Comparison of ENCODE assay signal across 15 cellular contexts in the genomic region with DNA sequence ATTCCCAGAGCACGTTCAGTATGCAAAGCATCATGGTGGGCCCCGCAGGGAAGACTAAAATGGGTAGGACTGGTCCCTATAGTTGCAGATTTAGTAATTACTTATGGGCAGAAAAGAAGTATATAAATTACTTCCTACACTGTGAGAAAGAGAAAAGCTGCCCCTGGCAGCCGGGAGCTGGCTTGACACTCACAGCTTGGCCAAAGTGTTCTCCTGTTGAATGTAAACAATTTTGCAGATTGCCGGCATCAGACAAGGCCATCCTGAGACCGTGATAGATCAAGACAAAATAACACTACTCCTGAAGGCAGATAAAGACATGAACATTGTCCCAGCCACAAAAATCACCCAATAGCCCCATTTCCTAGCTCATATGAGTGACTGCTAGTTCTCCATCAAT.
DNase-seq lines count a peak whose midpoint lies in the region; ATAC-seq and TF ChIP-seq lines count a peak whose summit lies in the region.
"Had no signal": no experiment of that assay in that cellular context is flagged by ENCODE, and none has a peak within 500 bp of the region (broad histone marks: within the 10 kb centered on the region; RNA-seq: fewer than 3 reads in every experiment).

No MANE protein-coding gene starts in this region.

- H3K27me3 ChIP-seq in esophagus muscularis mucosa, result no peaks in the 10 kb centered on the region
- H3K27me3 ChIP-seq in tibial artery, result no peaks in the 10 kb centered on the region
- no peaks in the 10 kb centered on the region for H3K27me3 ChIP-seq in endodermal cell (ENCODE audit: control insufficient read depth, insufficient read depth, low read length, poor library complexity, severe bottlenecking)
- H3K27me3 ChIP-seq: BLaER1 treated with 17β-estradiol and CSF1 and Interleukin-3, amounts not matched to agents 10 nM and 100 nM had no signal

- peak overlapping the region; percentile 3 for H3K27ac Mint-ChIP-seq in stimulated activated naive CD8-positive, alpha-beta T cell treated with anti-CD3 and anti-CD28 coated beads, Interleukin-15, Interleukin-2, amounts not matched to agents 100 ng/mL and 50 ng/mL, for 24 hours
- peak overlapping the region in 1 of 2 donors; percentile 28 for H3K27ac Mint-ChIP-seq in stimulated activated naive CD8-positive, alpha-beta T cell treated with anti-CD3 and anti-CD28 coated beads, Interleukin-15, amount 100 ng/mL, for 72 hours
- H3K27ac Mint-ChIP-seq in progenitor cell of endocrine pancreas, result peak overlapping the region; percentile 4
- no peak overlapping the region for H3K27ac Mint-ChIP-seq in endodermal cell
- H3K27ac Mint-ChIP-seq: B cell; CD8-positive, alpha-beta T cell had no signal

- no peaks in the 10 kb centered on the region for H3K27me3 Mint-ChIP-seq in stimulated activated naive CD8-positive, alpha-beta T cell treated with anti-CD3 and anti-CD28 coated beads, Interleukin-15, Interleukin-2, amounts not matched to agents 100 ng/mL and 50 ng/mL, for 24 hours
- no peaks in the 10 kb centered on the region for H3K27me3 Mint-ChIP-seq in stimulated activated naive CD8-positive, alpha-beta T cell treated with anti-CD3 and anti-CD28 coated beads, Interleukin-15, amount 100 ng/mL, for 72 hours
- H3K27me3 Mint-ChIP-seq in progenitor cell of endocrine pancreas (no peaks in the 10 kb centered on the region), endodermal cell (ENCODE audit: insufficient read depth) (no peaks in the 10 kb centered on the region)
- H3K27me3 Mint-ChIP-seq: B cell had no signal

- H3K4me1 Mint-ChIP-seq in stimulated activated naive CD8-positive, alpha-beta T cell treated with anti-CD3 and anti-CD28 coated beads, Interleukin-15, Interleukin-2, amounts not matched to agents 100 ng/mL and 50 ng/mL, for 24 hours (ENCODE audit: low read depth), result peaks cover 29% of the 10 kb centered on the region
- peaks cover 8% of the 10 kb centered on the region for H3K4me1 Mint-ChIP-seq in stimulated activated naive CD8-positive, alpha-beta T cell treated with anti-CD3 and anti-CD28 coated beads, Interleukin-15, amount 100 ng/mL, for 72 hours
- H3K4me1 Mint-ChIP-seq in progenitor cell of endocrine pancreas (ENCODE audit: low read depth) (peaks cover 9% of the 10 kb centered on the region), endodermal cell (peaks cover 14% of the 10 kb centered on the region)
- H3K4me1 Mint-ChIP-seq: B cell had no signal

- peaks cover 0 to 22% (median 19%) of the 10 kb centered on the region in 4 donors for H3K4me1 ChIP-seq in esophagus muscularis mucosa
- H3K4me1 ChIP-seq in tibial artery, result peaks cover 0 to 18% (median 8%) of the 10 kb centered on the region in 4 donors
- H3K4me1 ChIP-seq in endodermal cell (ENCODE audit: control insufficient read depth, insufficient read depth, low read length), result peaks cover 3% of the 10 kb centered on the region

- TF ChIP-seq EP300 in esophagus muscularis mucosa (IDR thresholded peaks at IDR 0.05), result no peak

- in situ Hi-C loops in G401 (cut with HindIII; ENCODE audit: low sequenced_read_pairs), result no loop called here

- intact Hi-C loops in esophagus muscularis mucosa (cut with DNase I) (no loop called here), tibial artery (cut with DNase I; ENCODE audit: low total_unique reads) (no loop called here)

- no peak overlapping the region for H3K4me3 Mint-ChIP-seq in stimulated activated naive CD8-positive, alpha-beta T cell treated with anti-CD3 and anti-CD28 coated beads, Interleukin-15, Interleukin-2, amounts not matched to agents 100 ng/mL and 50 ng/mL, for 24 hours
- no peak overlapping the region for H3K4me3 Mint-ChIP-seq in stimulated activated naive CD8-positive, alpha-beta T cell treated with anti-CD3 and anti-CD28 coated beads, Interleukin-15, amount 100 ng/mL, for 72 hours
- H3K4me3 Mint-ChIP-seq in progenitor cell of endocrine pancreas (ENCODE audit: low read depth) (no peak overlapping the region), endodermal cell (no peak overlapping the region)
- H3K4me3 Mint-ChIP-seq: B cell; CD8-positive, alpha-beta T cell; H9 had no signal

- peaks cover 3% of the 10 kb centered on the region for H3K36me3 Mint-ChIP-seq in stimulated activated naive CD8-positive, alpha-beta T cell treated with anti-CD3 and anti-CD28 coated beads, Interleukin-15, Interleukin-2, amounts not matched to agents 100 ng/mL and 50 ng/mL, for 24 hours (ENCODE audit: low read depth)
- peaks cover 4% of the 10 kb centered on the region for H3K36me3 Mint-ChIP-seq in progenitor cell of endocrine pancreas (ENCODE audit: insufficient read depth)
- H3K36me3 Mint-ChIP-seq in endodermal cell (ENCODE audit: low read depth), result peaks cover 19% of the 10 kb centered on the region
- H3K36me3 Mint-ChIP-seq: CD8-positive, alpha-beta T cell had no signal

- TF ChIP-seq POLR2A in esophagus muscularis mucosa (IDR thresholded peaks at IDR 0.05; ENCODE audit: low read depth), result no peak

- TF ChIP-seq CTCF in esophagus muscularis mucosa (IDR thresholded peaks at IDR 0.05), result no peak
- TF ChIP-seq CTCF in progenitor cell of endocrine pancreas (IDR thresholded peaks at IDR 0.05; ENCODE audit: unreplicated experiment), result no peak
- TF ChIP-seq CTCF in tibial artery (IDR thresholded peaks at IDR 0.05), result no peak
- no peak for TF ChIP-seq CTCF in endodermal cell (conservative IDR thresholded peaks at IDR 0.05)

- no peak overlapping the region for H3K9ac ChIP-seq in endodermal cell (ENCODE audit: extremely low read depth, low read length, poor library complexity, severe bottlenecking)
- H3K9ac ChIP-seq: BLaER1 treated with 17β-estradiol and CSF1 and Interleukin-3, amounts not matched to agents 10 nM and 100 nM had no signal

- DNase-seq in stimulated activated naive CD8-positive, alpha-beta T cell treated with anti-CD3 and anti-CD28 coated beads, Interleukin-15, amount 100 ng/mL, for 72 hours, result no peak
- DNase-seq in esophagus muscularis mucosa (ENCODE audit: extremely low spot score), result no peak
- no peak for DNase-seq in progenitor cell of endocrine pancreas (ENCODE audit: low spot score, unreplicated experiment)
- no peak for DNase-seq in tibial artery
- DNase-seq in endodermal cell, result no peak
- no peak for DNase-seq in G401 (ENCODE audit: low spot score)
- DNase-seq in NCI-H128 (lab: John Stamatoyannopoulos, UW; ENCODE audit: unreplicated experiment), result no peak
- DNase-seq: Calu3; CD8-positive, alpha-beta T cell; DMS79 treated with DMSO at 0.1 percent for 48 hours; H9 had no signal

- H3K4me3 ChIP-seq in esophagus muscularis mucosa (no peak overlapping the region), tibial artery (no peak overlapping the region), endodermal cell (ENCODE audit: low read length) (no peak overlapping the region)
- H3K4me3 ChIP-seq: BLaER1 treated with 17β-estradiol and CSF1 and Interleukin-3, amounts not matched to agents 10 nM and 100 nM; GM12878 had no signal

- H3K9me3 ChIP-seq in esophagus muscularis mucosa (no peaks in the 10 kb centered on the region), tibial artery (peaks cover 0 to 9% (median 0%) of the 10 kb centered on the region in 3 donors), endodermal cell (ENCODE audit: control insufficient read depth, low read length) (peaks cover 35% of the 10 kb centered on the region)

- H3K36me3 ChIP-seq in esophagus muscularis mucosa, result no peaks in the 10 kb centered on the region
- H3K36me3 ChIP-seq in tibial artery, result no peaks in the 10 kb centered on the region
- no peaks in the 10 kb centered on the region for H3K36me3 ChIP-seq in endodermal cell (ENCODE audit: control insufficient read depth, insufficient read depth, low read length)

- H3K27ac ChIP-seq in esophagus muscularis mucosa (replicated peaks in 1 of 4), result peak overlapping the region; percentile 13 to 73 (median 48)
- H3K27ac ChIP-seq in tibial artery, result peak overlapping the region; percentile 17 to 48
- H3K27ac ChIP-seq in endodermal cell (ENCODE audit: low read depth, low read length), result no peak overlapping the region
- H3K27ac ChIP-seq: BLaER1 treated with 17β-estradiol and CSF1 and Interleukin-3, amounts not matched to agents 10 nM and 100 nM had no signal

- no peaks in the 10 kb centered on the region for H3K9me3 Mint-ChIP-seq in stimulated activated naive CD8-positive, alpha-beta T cell treated with anti-CD3 and anti-CD28 coated beads, Interleukin-15, Interleukin-2, amounts not matched to agents 100 ng/mL and 50 ng/mL, for 24 hours
- no peaks in the 10 kb centered on the region for H3K9me3 Mint-ChIP-seq in stimulated activated naive CD8-positive, alpha-beta T cell treated with anti-CD3 and anti-CD28 coated beads, Interleukin-15, amount 100 ng/mL, for 72 hours
- H3K9me3 Mint-ChIP-seq in progenitor cell of endocrine pancreas (ENCODE audit: low read depth) (peaks cover 9% of the 10 kb centered on the region), endodermal cell (peaks cover 36% of the 10 kb centered on the region)
- H3K9me3 Mint-ChIP-seq: CD8-positive, alpha-beta T cell had no signal

- 57% methylated on average over 5 of the region's 5 CpGs for WGBS in esophagus muscularis mucosa
- WGBS in endodermal cell (ENCODE audit: insufficient coverage in 1 of 2, insufficient read length in 1 of 2), 2 experiments, result 86 to 94% methylated on average over 3 to 5 of the region's 5 CpGs

- ATAC-seq in stimulated activated naive CD8-positive, alpha-beta T cell treated with anti-CD3 and anti-CD28 coated beads, Interleukin-15, amount 100 ng/mL, for 72 hours, result no peak
- ATAC-seq: CD8-positive, alpha-beta T cell; GM12878 had no signal
